ENCODE assay signal across 18 cellular contexts in the genomic region with DNA sequence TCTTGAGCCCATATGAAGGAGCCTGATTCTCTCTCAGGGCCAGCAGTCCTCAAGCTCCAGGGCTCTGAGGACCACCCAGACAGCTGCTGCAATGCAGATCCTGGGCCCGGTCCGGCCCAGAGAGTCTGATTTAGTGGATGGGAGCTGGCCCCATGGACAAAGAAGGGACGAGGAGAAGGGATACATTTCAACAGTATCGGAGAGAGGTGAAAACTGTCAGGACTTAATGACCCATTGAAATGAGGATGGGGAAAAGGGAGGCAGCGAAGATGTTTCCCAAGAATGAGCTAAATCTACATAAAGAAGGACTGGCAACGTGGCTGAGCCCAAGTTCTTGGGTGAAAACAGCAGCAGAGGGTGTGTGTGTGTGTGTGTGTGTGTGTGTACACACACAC. TPM values are rescaled to one million over a fixed set of nuclear protein-coding genes. Genes with fewer than 3 reads are reported as not detected.
DNase-seq lines count a peak whose midpoint lies in the region; ATAC-seq and TF ChIP-seq lines count a peak whose summit lies in the region.
"Had no signal": no experiment of that assay in that cellular context is flagged by ENCODE, and none has a peak within 500 bp of the region (broad histone marks: within the 10 kb centered on the region; RNA-seq: fewer than 3 reads in every experiment).

No MANE protein-coding gene starts in this region.

- H2BK15ac ChIP-seq in neuronal stem cell (ENCODE audit: low read length), result peak overlapping the region; percentile 94

- H3K9ac ChIP-seq in Loucy (ENCODE audit: low read depth, low read length, poor library complexity, severe bottlenecking) (peak overlapping the region; percentile 60), neuronal stem cell (ENCODE audit: low read depth, low read length, poor library complexity) (peak overlapping the region; percentile 54)

- H2BK5ac ChIP-seq in neuronal stem cell (ENCODE audit: low read length), result no peak overlapping the region

- H3K9me3 ChIP-seq in Loucy (ENCODE audit: insufficient read depth, low read depth, low read length) (no peaks in the 10 kb centered on the region), neuronal stem cell (replicated peaks in 1 of 2; ENCODE audit: control insufficient read depth in 2 of 2, insufficient read depth in 1 of 2, low read depth in 1 of 2, low read length in 2 of 2) (no peaks in the 10 kb centered on the region)
- H3K9me3 ChIP-seq: heart right ventricle, left ventricle myocardium inferior, ovary, right atrium auricular region had no signal

- no peak for DNase-seq in activated T-cell treated with anti-CD3 and anti-CD28 coated beads, Interleukin-2, amount 50 U/mL, for 72 hours
- DNase-seq in activated T-cell treated with anti-CD3 and anti-CD28 coated beads, Interleukin-2, amount 50 U/mL, for 24 hours, result no peak
- no peak for DNase-seq in activated T-helper 2 cell treated with anti-CD3 and anti-CD28 coated beads, Interferon-gamma antibody, Interleukin-2, Interleukin-4, amounts not matched to agents 10 μg/mL and 5 μg/mL and 100 μg/mL, durations not matched to agents 14 hours and 24 hours and 36 hours (ENCODE audit: low spot score)
- DNase-seq in neuronal stem cell (ENCODE audit: low spot score) (no peak), NCI-H2196 treated with DMSO at 0.1 percent for 48 hours (lab: John Stamatoyannopoulos, UW; ENCODE audit: unreplicated experiment) (no peak), NCI-H1105 treated with DMSO at 0.1 percent for 48 hours (lab: John Stamatoyannopoulos, UW) (no peak)
- DNase-seq: NCI-H1436 treated with DMSO at 0.1 percent for 48 hours had no signal

- H3K4ac ChIP-seq in neuronal stem cell (ENCODE audit: low read length), result peak overlapping the region; percentile 56

- peaks cover 11% of the 10 kb centered on the region; the same call in 1 of the 2 replicates for H3F3A ChIP-seq in Loucy (ENCODE audit: low read depth)

- peak overlapping the region; percentile 60 for H3K18ac ChIP-seq in neuronal stem cell (ENCODE audit: low read length)

- peak overlapping the region; percentile 31 to 69 for H3K4me3 Mint-ChIP-seq in activated T-cell treated with anti-CD3 and anti-CD28 coated beads, Interleukin-2, amount 50 U/mL, for 72 hours
- H3K4me3 Mint-ChIP-seq in activated T-cell treated with anti-CD3 and anti-CD28 coated beads, Interleukin-2, amount 50 U/mL, for 24 hours, result no peak overlapping the region
- peak overlapping the region; percentile 2 for H3K4me3 Mint-ChIP-seq in activated T-helper 2 cell treated with anti-CD3 and anti-CD28 coated beads, Interferon-gamma antibody, Interleukin-2, Interleukin-4, amounts not matched to agents 10 μg/mL and 5 μg/mL and 100 μg/mL, durations not matched to agents 14 hours and 24 hours and 36 hours (ENCODE audit: low read depth)
- H3K4me3 Mint-ChIP-seq: activated T-cell treated with anti-CD3 and anti-CD28 coated beads, Interleukin-2, amount 50 U/mL, for 4 hours had no signal

- H3K4me2 ChIP-seq in Loucy (ENCODE audit: low read depth, low read length, poor library complexity, severe bottlenecking) (peak overlapping the region; percentile 72), neuronal stem cell (ENCODE audit: insufficient read depth, low read length, poor library complexity, severe bottlenecking) (no peak overlapping the region)

- H3K14ac ChIP-seq in neuronal stem cell (ENCODE audit: low read length), result no peak overlapping the region

- H4K91ac ChIP-seq in neuronal stem cell (ENCODE audit: low read depth, low read length, poor library complexity), result no peak overlapping the region

- H2AFZ ChIP-seq in Loucy (ENCODE audit: low read length), result no peak overlapping the region
- H2AFZ ChIP-seq in neuronal stem cell (ENCODE audit: low read length), result peak overlapping the region; percentile 33

- H2BK120ac ChIP-seq in neuronal stem cell (ENCODE audit: low read depth, low read length), result no peak overlapping the region

- peak overlapping the region; percentile 11 for H2BK12ac ChIP-seq in neuronal stem cell (ENCODE audit: low read length)

- H3K79me2 ChIP-seq in Loucy (ENCODE audit: insufficient read depth, low read length), result no peaks in the 10 kb centered on the region

- H3K36me3 ChIP-seq in Loucy (ENCODE audit: insufficient read depth, low read length) (no peaks in the 10 kb centered on the region), neuronal stem cell (replicated peaks in 1 of 2; ENCODE audit: control insufficient read depth in 2 of 2, insufficient read depth in 2 of 2, low read length in 2 of 2) (no peaks in the 10 kb centered on the region)
- H3K36me3 ChIP-seq: heart right ventricle, left ventricle myocardium inferior, ovary, right atrium auricular region had no signal

- no peaks in the 10 kb centered on the region for H3K9me2 ChIP-seq in Loucy (replicated peaks; ENCODE audit: low read depth, low read length)

- peaks cover 40% of the 10 kb centered on the region for H3K4me1 ChIP-seq in Loucy (ENCODE audit: insufficient read depth, low read length, poor library complexity, severe bottlenecking)
- peaks cover 9 to 23% of the 10 kb centered on the region in 2 donors for H3K4me1 ChIP-seq in neuronal stem cell (ENCODE audit: control insufficient read depth in 2 of 2, insufficient read depth in 1 of 2, low read depth in 1 of 2, low read length in 2 of 2)
- H3K4me1 ChIP-seq: right atrium auricular region had no signal

- intact Hi-C loops in activated T-helper 2 cell treated with anti-CD3 and anti-CD28 coated beads, Interferon-gamma antibody, Interleukin-2, Interleukin-4, amounts not matched to agents 10 μg/mL and 5 μg/mL and 100 μg/mL, durations not matched to agents 14 hours and 24 hours and 36 hours (cut with micrococcal nuclease), result loop anchor here (1.0 to 5.0 kb wide), 6 partner anchors 89 to 219 kb away; a partner anchor contains a TSS

- H3K27me3 ChIP-seq in Loucy (ENCODE audit: insufficient read depth, low read length, poor library complexity, severe bottlenecking), result no peaks in the 10 kb centered on the region
- H3K27me3 ChIP-seq in neuronal stem cell (ENCODE audit: control insufficient read depth in 3 of 3, insufficient read depth in 3 of 3, low read depth in 1 of 3, low read length in 3 of 3), result peaks cover 0 to 5% (median 0%) of the 10 kb centered on the region in 3 experiments
- H3K27me3 ChIP-seq: heart right ventricle, ovary, right atrium auricular region had no signal

- H3K27ac Mint-ChIP-seq in activated T-cell treated with anti-CD3 and anti-CD28 coated beads, Interleukin-2, amount 50 U/mL, for 72 hours, result no peak overlapping the region
- no peak overlapping the region for H3K27ac Mint-ChIP-seq in activated T-cell treated with anti-CD3 and anti-CD28 coated beads, Interleukin-2, amount 50 U/mL, for 24 hours
- peak overlapping the region; percentile 88 for H3K27ac Mint-ChIP-seq in activated T-helper 2 cell treated with anti-CD3 and anti-CD28 coated beads, Interferon-gamma antibody, Interleukin-2, Interleukin-4, amounts not matched to agents 10 μg/mL and 5 μg/mL and 100 μg/mL, durations not matched to agents 14 hours and 24 hours and 36 hours

- no CpG with 5 or more reads among the region's 6 CpGs for WGBS in neuronal stem cell (ENCODE audit: extremely low coverage in 2 of 2, insufficient read length in 2 of 2, insufficient replicate concordance in 1 of 2), 2 donors

- H2AK5ac ChIP-seq in neuronal stem cell (ENCODE audit: low read depth, low read length), result peak overlapping the region; percentile 94

- peaks cover 57% of the 10 kb centered on the region for H3K4me1 Mint-ChIP-seq in activated T-cell treated with anti-CD3 and anti-CD28 coated beads, Interleukin-2, amount 50 U/mL, for 72 hours (ENCODE audit: low read depth)
- peaks cover 57% of the 10 kb centered on the region for H3K4me1 Mint-ChIP-seq in activated T-cell treated with anti-CD3 and anti-CD28 coated beads, Interleukin-2, amount 50 U/mL, for 24 hours (ENCODE audit: low read depth)
- peaks cover 61% of the 10 kb centered on the region for H3K4me1 Mint-ChIP-seq in activated T-helper 2 cell treated with anti-CD3 and anti-CD28 coated beads, Interferon-gamma antibody, Interleukin-2, Interleukin-4, amounts not matched to agents 10 μg/mL and 5 μg/mL and 100 μg/mL, durations not matched to agents 14 hours and 24 hours and 36 hours (ENCODE audit: low read depth)

- H4K20me1 ChIP-seq in Loucy (ENCODE audit: insufficient read depth, low read length, poor library complexity, severe bottlenecking), result no peaks in the 10 kb centered on the region

- no peaks in the 10 kb centered on the region for H3K9me3 Mint-ChIP-seq in activated T-cell treated with anti-CD3 and anti-CD28 coated beads, Interleukin-2, amount 50 U/mL, for 72 hours
- no peaks in the 10 kb centered on the region for H3K9me3 Mint-ChIP-seq in activated T-cell treated with anti-CD3 and anti-CD28 coated beads, Interleukin-2, amount 50 U/mL, for 24 hours
- H3K9me3 Mint-ChIP-seq in activated T-helper 2 cell treated with anti-CD3 and anti-CD28 coated beads, Interferon-gamma antibody, Interleukin-2, Interleukin-4, amounts not matched to agents 10 μg/mL and 5 μg/mL and 100 μg/mL, durations not matched to agents 14 hours and 24 hours and 36 hours, result no peaks in the 10 kb centered on the region
- H3K9me3 Mint-ChIP-seq: activated T-cell treated with anti-CD3 and anti-CD28 coated beads, Interleukin-2, amount 50 U/mL, for 4 hours had no signal

- ATAC-seq in activated T-cell treated with anti-CD3 and anti-CD28 coated beads, Interleukin-2, amount 50 U/mL, for 72 hours (replicated peaks in 1 of 2), result no peak
- no peak for ATAC-seq in HG03439 (IDR thresholded peaks at IDR 0.05; ENCODE audit: unreplicated experiment)

- peak overlapping the region; percentile 31 for H4K8ac ChIP-seq in neuronal stem cell (ENCODE audit: low read depth, low read length)

- no peak for TF ChIP-seq CTCF in Loucy (conservative IDR thresholded peaks at IDR 0.05; ENCODE audit: low read length)

- H3K79me1 ChIP-seq in neuronal stem cell (ENCODE audit: low read depth, low read length), result no peaks in the 10 kb centered on the region

- no peak overlapping the region for H3K27ac ChIP-seq in neuronal stem cell (replicated peaks; ENCODE audit: low read length)
- H3K27ac ChIP-seq: C4-2B, left ventricle myocardium inferior, ovary, right atrium auricular region had no signal

- no peaks in the 10 kb centered on the region for H3K36me3 Mint-ChIP-seq in activated T-cell treated with anti-CD3 and anti-CD28 coated beads, Interleukin-2, amount 50 U/mL, for 72 hours (ENCODE audit: insufficient read depth in 2 of 2)
- H3K36me3 Mint-ChIP-seq in activated T-cell treated with anti-CD3 and anti-CD28 coated beads, Interleukin-2, amount 50 U/mL, for 24 hours (ENCODE audit: low read depth), result no peaks in the 10 kb centered on the region
- H3K36me3 Mint-ChIP-seq in activated T-helper 2 cell treated with anti-CD3 and anti-CD28 coated beads, Interferon-gamma antibody, Interleukin-2, Interleukin-4, amounts not matched to agents 10 μg/mL and 5 μg/mL and 100 μg/mL, durations not matched to agents 14 hours and 24 hours and 36 hours (ENCODE audit: low read depth), result no peaks in the 10 kb centered on the region

- H3K4me3 ChIP-seq in Loucy (ENCODE audit: low read length, poor library complexity, severe bottlenecking), result peak overlapping the region; percentile 6
- no peak overlapping the region for H3K4me3 ChIP-seq in neuronal stem cell (ENCODE audit: low read length in 2 of 2)
- H3K4me3 ChIP-seq: heart right ventricle, left ventricle myocardium inferior, ovary, right atrium auricular region had no signal

- H3K23ac ChIP-seq in neuronal stem cell (ENCODE audit: low read depth, low read length, poor library complexity), result peak overlapping the region; percentile 81

- H3K27me3 Mint-ChIP-seq in activated T-cell treated with anti-CD3 and anti-CD28 coated beads, Interleukin-2, amount 50 U/mL, for 72 hours (ENCODE audit: low read depth), result no peaks in the 10 kb centered on the region
- H3K27me3 Mint-ChIP-seq in activated T-cell treated with anti-CD3 and anti-CD28 coated beads, Interleukin-2, amount 50 U/mL, for 24 hours, result no peaks in the 10 kb centered on the region
- H3K27me3 Mint-ChIP-seq in activated T-helper 2 cell treated with anti-CD3 and anti-CD28 coated beads, Interferon-gamma antibody, Interleukin-2, Interleukin-4, amounts not matched to agents 10 μg/mL and 5 μg/mL and 100 μg/mL, durations not matched to agents 14 hours and 24 hours and 36 hours (ENCODE audit: low read depth), result no peaks in the 10 kb centered on the region

RNA-seq across cellular contexts. Expression of a gene that starts 25.4 kb away (rescaled TPM):
- 1 to 10 TPM; 1.0 to 1.2 TPM for total RNA-seq in activated T-cell treated with anti-CD3 and anti-CD28 coated beads, Interleukin-2, amount 50 U/mL, for 72 hours
- total RNA-seq in activated T-helper 2 cell treated with anti-CD3 and anti-CD28 coated beads, Interferon-gamma antibody, Interleukin-2, Interleukin-4, amounts not matched to agents 10 μg/mL and 5 μg/mL and 100 μg/mL, durations not matched to agents 14 hours and 24 hours and 36 hours, result not detected in 2 replicates
- 1.0 TPM for polyA plus RNA-seq in neuronal stem cell (2013, experiment 1 of 2)
- 1.0 TPM for polyA plus RNA-seq in neuronal stem cell (2013, experiment 2 of 2)
- total RNA-seq: dermis blood vessel endothelial cell, mononuclear cell, right atrium auricular region, temporal lobe had no signal
